Comparison of ENCODE assay signal across 9 cellular contexts in the genomic region with DNA sequence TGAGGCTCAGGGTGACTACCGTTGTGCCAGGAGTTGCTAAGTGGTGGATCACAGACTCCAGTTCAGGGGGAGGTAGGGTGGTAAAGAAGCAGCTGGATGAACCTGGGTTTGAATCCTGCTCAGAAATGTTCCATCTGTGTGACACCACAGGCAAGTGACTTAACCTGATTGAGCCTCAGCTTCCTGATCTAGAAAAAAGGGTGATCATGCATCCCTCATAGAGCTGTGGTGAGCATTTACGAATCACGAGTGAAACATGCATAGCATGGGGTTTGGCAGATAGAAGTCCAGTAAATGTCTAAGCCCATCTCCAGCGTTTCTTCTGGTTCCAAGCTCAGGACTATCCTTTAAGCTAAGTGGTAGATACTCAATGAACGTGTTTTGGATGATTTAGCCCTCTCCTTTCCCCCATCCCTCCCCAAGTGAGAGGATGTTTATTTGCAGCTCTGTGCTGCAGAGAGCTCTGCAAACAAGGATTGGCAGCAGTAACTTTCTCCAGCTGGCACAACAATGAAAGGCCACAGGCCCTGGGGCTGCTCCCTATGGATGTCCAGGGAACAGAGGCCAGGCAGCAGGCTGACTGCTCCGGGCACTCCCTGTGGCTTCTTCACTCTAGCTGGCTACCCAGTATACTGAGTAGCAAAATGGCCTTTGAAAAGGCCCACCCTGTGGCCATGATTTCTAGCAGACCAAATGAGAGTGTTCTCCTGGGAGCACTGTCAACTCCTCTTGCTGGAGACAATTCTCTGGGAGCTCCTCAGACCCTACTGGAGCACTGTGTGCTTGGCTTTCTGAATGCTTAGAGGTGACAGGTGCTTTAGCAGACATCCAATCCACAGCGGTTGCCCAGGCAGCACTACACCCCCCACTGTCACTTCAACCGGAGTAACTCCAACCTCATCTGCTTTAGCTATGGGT. TPM values are rescaled to one million over a fixed set of nuclear protein-coding genes. Genes with fewer than 3 reads are reported as not detected.
A peak's percentile ranks its signal among the peaks of the same experiment; 100 is the strongest.
DNase-seq lines count a peak whose midpoint lies in the region; ATAC-seq and TF ChIP-seq lines count a peak whose summit lies in the region.
"Had no signal": no experiment of that assay in that cellular context is flagged by ENCODE, and none has a peak within 500 bp of the region (broad histone marks: within the 10 kb centered on the region; RNA-seq: fewer than 3 reads in every experiment).

No MANE protein-coding gene starts in this region.

- in situ Hi-C loops in brain microvascular endothelial cell (cut with HindIII; ENCODE audit: low pct_ligation_motif_present, low sequenced_read_pairs): no loop called here

- H3K4me1 Mint-ChIP-seq in activated CD4-positive, alpha-beta T cell treated with anti-CD3 and anti-CD28 coated beads, Interleukin-2, amount 10 ng/mL, durations not matched to agents 7 days and 5 days: peaks cover 26% of the 10 kb centered on the region

- H3K9me3 Mint-ChIP-seq in activated CD4-positive, alpha-beta T cell treated with anti-CD3 and anti-CD28 coated beads, Interleukin-2, amount 10 ng/mL, durations not matched to agents 7 days and 5 days: no peaks in the 10 kb centered on the region
- H3K9me3 Mint-ChIP-seq: stimulated activated memory B cell treated with anti-CD40 and anti-IgM and Interleukin-4, amounts not matched to agents 10 μg/mL and 1 μg/mL and 100 μg/mL, for 72 hours had no signal

- H3K36me3 ChIP-seq in brain microvascular endothelial cell (replicated peaks) (no peaks in the 10 kb centered on the region), H7 (replicated peaks; ENCODE audit: control insufficient read depth, insufficient read depth, low read length) (no peaks in the 10 kb centered on the region), right atrium auricular region (no peaks in the 10 kb centered on the region)

- no peaks in the 10 kb centered on the region for H3K9me3 ChIP-seq in right atrium auricular region

- no peaks in the 10 kb centered on the region for H3K27me3 Mint-ChIP-seq in activated CD4-positive, alpha-beta T cell treated with anti-CD3 and anti-CD28 coated beads, Interleukin-2, amount 10 ng/mL, durations not matched to agents 7 days and 5 days
- H3K27me3 Mint-ChIP-seq: stimulated activated memory B cell treated with anti-CD40 and anti-IgM and Interleukin-4, amounts not matched to agents 10 μg/mL and 1 μg/mL and 100 μg/mL, for 72 hours had no signal

- peak; percentile 11 for ATAC-seq in stimulated activated naive CD8-positive, alpha-beta T cell treated with anti-CD3 and anti-CD28 coated beads, Interleukin-15, Interleukin-2, amounts not matched to agents 100 U/mL and 50 U/mL, for 24 hours
- ATAC-seq: stimulated activated memory B cell treated with anti-CD40 and anti-IgM and Interleukin-4, amounts not matched to agents 10 μg/mL and 1 μg/mL and 100 μg/mL, for 72 hours had no signal

- H3K27ac Mint-ChIP-seq in activated CD4-positive, alpha-beta T cell treated with anti-CD3 and anti-CD28 coated beads, Interleukin-2, amount 10 ng/mL, durations not matched to agents 7 days and 5 days: peak overlapping the region; percentile 87
- H3K27ac Mint-ChIP-seq: stimulated activated memory B cell treated with anti-CD40 and anti-IgM and Interleukin-4, amounts not matched to agents 10 μg/mL and 1 μg/mL and 100 μg/mL, for 72 hours had no signal

- TF ChIP-seq CTCF in brain microvascular endothelial cell (IDR thresholded peaks at IDR 0.05; ENCODE audit: low read depth, low read length, missing control alignments): no peak
- TF ChIP-seq CTCF in right atrium auricular region (IDR thresholded peaks at IDR 0.05): no peak

- H3K4me3 Mint-ChIP-seq in activated CD4-positive, alpha-beta T cell treated with anti-CD3 and anti-CD28 coated beads, Interleukin-2, amount 10 ng/mL, durations not matched to agents 7 days and 5 days: no peak overlapping the region
- H3K4me3 Mint-ChIP-seq: stimulated activated memory B cell treated with anti-CD40 and anti-IgM and Interleukin-4, amounts not matched to agents 10 μg/mL and 1 μg/mL and 100 μg/mL, for 72 hours had no signal

- no peak for DNase-seq in activated CD4-positive, alpha-beta T cell treated with anti-CD3 and anti-CD28 coated beads, Interleukin-2, amount 10 ng/mL, durations not matched to agents 7 days and 5 days
- no peak for DNase-seq in activated CD4-positive, alpha-beta T cell treated with anti-CD3 and anti-CD28 coated beads for 48 hours
- peak; percentile 61 for DNase-seq in NCI-H748 (lab: John Stamatoyannopoulos, UW; ENCODE audit: unreplicated experiment)
- no peak for DNase-seq in epithelial cell of prostate (ENCODE audit: low read depth, low spot score)
- DNase-seq in stimulated activated naive CD8-positive, alpha-beta T cell treated with anti-CD3 and anti-CD28 coated beads, Interleukin-15, Interleukin-2, amounts not matched to agents 100 U/mL and 50 U/mL, for 24 hours: no peak
- no peak for DNase-seq in brain microvascular endothelial cell
- no peak for DNase-seq in H7
- DNase-seq in right atrium auricular region (ENCODE audit: low spot score): no peak

- POLR2A ChIA-PET in activated CD4-positive, alpha-beta T cell treated with anti-CD3 and anti-CD28 coated beads, Interleukin-2, amount 10 ng/mL, durations not matched to agents 7 days and 5 days (lab: Charles Lee): no interaction called here

- peaks cover 1% of the 10 kb centered on the region for H3K36me3 Mint-ChIP-seq in activated CD4-positive, alpha-beta T cell treated with anti-CD3 and anti-CD28 coated beads, Interleukin-2, amount 10 ng/mL, durations not matched to agents 7 days and 5 days (ENCODE audit: low read depth)
- H3K36me3 Mint-ChIP-seq: stimulated activated memory B cell treated with anti-CD40 and anti-IgM and Interleukin-4, amounts not matched to agents 10 μg/mL and 1 μg/mL and 100 μg/mL, for 72 hours had no signal

- CTCF ChIA-PET in activated CD4-positive, alpha-beta T cell treated with anti-CD3 and anti-CD28 coated beads, Interleukin-2, amount 10 ng/mL, durations not matched to agents 7 days and 5 days (lab: Charles Lee): interaction anchor here (1.6 to 2.6 kb wide), 2 partner anchors 14 to 28 kb away, joined by 3 to 9 read pairs; no protein-coding TSS in a partner anchor

- H3K4me1 ChIP-seq in right atrium auricular region: peaks cover 0 to 17% of the 10 kb centered on the region in 2 donors

- no peaks in the 10 kb centered on the region for H3K27me3 ChIP-seq in brain microvascular endothelial cell (replicated peaks)
- H3K27me3 ChIP-seq in H7 (ENCODE audit: control insufficient read depth, insufficient read depth, low read length): no peaks in the 10 kb centered on the region
- H3K27me3 ChIP-seq in right atrium auricular region: no peaks in the 10 kb centered on the region

- H3K4me3 ChIP-seq in brain microvascular endothelial cell (ENCODE audit: low read depth, low read length) (no peak overlapping the region), H7 (ENCODE audit: insufficient read depth, low read depth, low read length) (no peak overlapping the region), right atrium auricular region (no peak overlapping the region)

- H3K27ac ChIP-seq in epithelial cell of prostate (peak overlapping the region; percentile 57), brain microvascular endothelial cell (no peak overlapping the region), right atrium auricular region (peak overlapping the region in 1 of 2 donors; percentile 6)

RNA-seq across cellular contexts. Expression of a gene that starts 21.3 kb away (rescaled TPM):
- total RNA-seq in activated CD4-positive, alpha-beta T cell treated with anti-CD3 and anti-CD28 coated beads, Interleukin-2, amount 10 ng/mL, durations not matched to agents 7 days and 5 days: not detected
- 0.69 and 1.8 TPM in 2 replicates for total RNA-seq in H7 (2014; rRNA removed; shearing (Covaris generic))
- 1 to 10 TPM; 1.7 to 4.0 TPM for total RNA-seq in right atrium auricular region
